24 cellular contexts compared by ENCODE assay signal in genomic region chr2:105422801-105423200, GRCh38.
"Had no signal": no experiment of that assay in that cellular context is flagged by ENCODE, and none has a peak within 500 bp of the region (broad histone marks: within the 10 kb centered on the region; RNA-seq: fewer than 3 reads in every experiment).

No MANE protein-coding gene starts in this region.

- H3K27me3 ChIP-seq: neural progenitor cell, ovary, right lobe of liver, sigmoid colon, stomach, thyroid gland, tibial nerve, upper lobe of left lung, vagina had no signal

- H3K9me3 ChIP-seq: ovary, psoas muscle, right lobe of liver, thoracic aorta, thyroid gland, vagina had no signal

- ATAC-seq: natural killer cell; psoas muscle; right lobe of liver; stimulated activated effector memory CD8-positive, alpha-beta T cell treated with anti-CD3 and anti-CD28 coated beads, Interleukin-12 subunit alpha, Interleukin-12 subunit beta, amount 100 ng/mL, for 72 hours; stimulated activated naive B cell treated with anti-CD40 and anti-IgM and Interleukin-4, amounts not matched to agents 10 μg/mL and 1 μg/mL and 100 μg/mL, for 72 hours had no signal

- DNase-seq: natural killer cell; occipital lobe; ovary; posterior cingulate gyrus; psoas muscle; right lobe of liver; sigmoid colon; small intestine; stimulated activated CD4-positive, alpha-beta T cell treated with anti-CD3 and anti-CD28 coated beads, Interleukin-15, amount 100 ng/mL, for 24 hours; stimulated activated CD4-positive, alpha-beta T cell treated with anti-CD3 and anti-CD28 coated beads, Interleukin-2, amount 100 ng/mL, for 24 hours; stimulated activated CD4-positive, alpha-beta T cell treated with anti-CD3 and anti-CD28 coated beads, Interleukin-2, amount 100 ng/mL, for 48 hours; stimulated activated CD4-positive, alpha-beta T cell treated with anti-CD3 and anti-CD28 coated beads, Interleukin-4, amount 100 ng/mL, for 24 hours; stimulated activated naive B cell treated with anti-CD40 and anti-IgM and Interleukin-4, amounts not matched to agents 10 μg/mL and 1 μg/mL and 100 μg/mL, for 72 hours; stimulated activated naive CD4-positive, alpha-beta T cell treated with Interleukin-2 at 50 U/mL for 16 hours; stomach; thyroid gland; trophoblast cell; upper lobe of left lung had no signal

- H3K4me3 ChIP-seq: neural progenitor cell, ovary, psoas muscle, right lobe of liver, sigmoid colon, stomach, thoracic aorta, thyroid gland, tibial nerve, upper lobe of left lung, vagina had no signal

- H3K4me1 ChIP-seq: parathyroid adenoma, psoas muscle, sigmoid colon, thyroid gland, upper lobe of left lung had no signal

- H3K27ac ChIP-seq: neural progenitor cell, ovary, parathyroid adenoma, psoas muscle, right lobe of liver, sigmoid colon, stomach, thoracic aorta, thyroid gland, tibial nerve, upper lobe of left lung, vagina had no signal

- H3K36me3 ChIP-seq: neural progenitor cell, ovary, right lobe of liver, sigmoid colon, stomach, thoracic aorta, thyroid gland, tibial nerve, upper lobe of left lung, vagina had no signal
